3 cellular contexts compared by ENCODE assay signal in genomic region chr7:148761499-148762278, GRCh38.
TF ChIP-seq lines count a peak whose summit lies in the region.

No MANE protein-coding gene starts in this region.

TF ChIP-seq in K562, 482 proteins besides CTCF, POLR2A, EP300 and RAD21 (continued from another document):
- peak; percentile 87 for TF ChIP-seq ZBTB40 (IDR thresholded peaks at IDR 0.05)
- TF ChIP-seq ZBTB40 (CRISPR knock-in tag; IDR thresholded peaks at IDR 0.05): peak; percentile 55
- TF ChIP-seq BCL6 (CRISPR knock-in tag; IDR thresholded peaks at IDR 0.05): no peak
TF ChIP-seq in K562: peak in this region for 2.

TF ChIP-seq in liver, 16 proteins besides CTCF, POLR2A, EP300 and RAD21 (continued from another document):
- TF ChIP-seq ZBTB33 (IDR thresholded peaks at IDR 0.05): no peak

TF ChIP-seq in HEK293T, 16 proteins besides CTCF, POLR2A, EP300 and RAD21 (continued from another document):
- TF ChIP-seq PKNOX1 (IDR thresholded peaks at IDR 0.05): no peak
- no peak for TF ChIP-seq HDGF (IDR thresholded peaks at IDR 0.05; ENCODE audit: borderline replicate concordance)
- TF ChIP-seq TARDBP (IDR thresholded peaks at IDR 0.05): no peak
- no peak for TF ChIP-seq L3MBTL2 (conservative IDR thresholded peaks at IDR 0.05)
- TF ChIP-seq ELF4 (IDR thresholded peaks at IDR 0.05): no peak
- TF ChIP-seq ZNF384 (IDR thresholded peaks at IDR 0.05): no peak
- TF ChIP-seq ARNT (IDR thresholded peaks at IDR 0.05): no peak
